20 cellular contexts compared by ENCODE assay signal in the genomic region with DNA sequence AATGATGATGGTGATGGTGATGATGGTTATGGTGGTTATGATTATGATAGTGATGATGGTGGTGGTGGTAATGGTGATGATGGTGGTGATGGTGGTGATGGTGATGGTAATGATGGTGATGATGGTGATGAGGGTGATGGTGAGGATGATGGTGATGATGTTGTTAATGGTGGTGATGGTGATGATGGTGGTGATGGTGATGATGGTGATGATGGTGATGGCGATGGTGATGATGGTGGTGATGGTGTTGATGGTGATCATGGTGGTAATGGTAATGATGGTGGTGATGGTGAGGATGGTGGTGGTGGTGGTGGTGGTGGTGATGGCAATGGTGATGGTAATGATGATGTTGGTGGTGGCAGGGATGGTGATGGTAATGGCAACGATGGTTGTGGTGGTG.
DNase-seq lines count a peak whose midpoint lies in the region; ATAC-seq, FAIRE-seq and TF ChIP-seq lines count a peak whose summit lies in the region.
"Had no signal": no experiment of that assay in that cellular context is flagged by ENCODE, and none has a peak within 500 bp of the region (broad histone marks: within the 10 kb centered on the region; RNA-seq: fewer than 3 reads in every experiment).

No MANE protein-coding gene starts in this region.

- H4K5ac ChIP-seq in H1 (ENCODE audit: insufficient read length, low read depth, low read length): no peak overlapping the region

- H4K8ac ChIP-seq in H1 (ENCODE audit: extremely low read depth, insufficient read depth, low read length): no peak overlapping the region

- H2BK15ac ChIP-seq in H1 (ENCODE audit: low read length): no peak overlapping the region

- H2BK120ac ChIP-seq in H1 (replicated peaks; ENCODE audit: low read depth, low read length): no peak overlapping the region

- H3K27ac ChIP-seq in HEK293 (ENCODE audit: extremely low read depth, low read depth, low read length) (no peak overlapping the region), H1 (ENCODE audit: low read depth, low read length) (no peak overlapping the region)
- H3K27ac ChIP-seq: BLaER1, C4-2B, GM23248 had no signal

- no peak for TF ChIP-seq POLR2A in H1 (IDR thresholded peaks at IDR 0.05; ENCODE audit: control extremely low read depth in 1 of 2, low read depth in 2 of 2, low read length in 2 of 2)

- H2AFZ ChIP-seq in H1 (ENCODE audit: low read length): no peak overlapping the region
- H2AFZ ChIP-seq: GM23248 had no signal

- no peaks in the 10 kb centered on the region; a peak in 1 of 7 replicates for H3K27me3 ChIP-seq in H1 (replicated peaks in 1 of 4; ENCODE audit: control insufficient read depth in 3 of 4, extremely low read depth in 1 of 4, insufficient read depth in 3 of 4, low read length in 3 of 4)
- H3K27me3 ChIP-seq: BLaER1 had no signal

- no peak for TF ChIP-seq RAD21 in H1 (IDR thresholded peaks at IDR 0.05 in 1 of 2, conservative IDR thresholded peaks at IDR 0.05 in 1 of 2; ENCODE audit: low read depth in 2 of 2, low read length in 2 of 2)

- H3K36me3 ChIP-seq in HEK293 (ENCODE audit: control insufficient read depth in 2 of 2, insufficient read depth in 1 of 2, low read length in 2 of 2): no peaks in the 10 kb centered on the region
- no peaks in the 10 kb centered on the region; a peak in 1 of 8 replicates for H3K36me3 ChIP-seq in H1 (ENCODE audit: control insufficient read depth in 2 of 4, insufficient read depth in 4 of 4, low read length in 3 of 4)
- H3K36me3 ChIP-seq: BLaER1 had no signal

- H2BK12ac ChIP-seq in H1 (ENCODE audit: low read depth, low read length): peak overlapping the region; percentile 71; the same call in 1 of the 2 replicates

- no peak overlapping the region for H3K18ac ChIP-seq in H1 (ENCODE audit: extremely low read depth, low read length)

- ATAC-seq in HG02571 (IDR thresholded peaks at IDR 0.05; ENCODE audit: unreplicated experiment): no peak
- ATAC-seq: CD8-positive, alpha-beta T cell; GM12878; HCT116 had no signal

- no peak overlapping the region for H2BK20ac ChIP-seq in H1 (ENCODE audit: low read length)

- no peaks in the 10 kb centered on the region for H3K9me3 ChIP-seq in HEK293 (ENCODE audit: control insufficient read depth, insufficient read depth, low read depth, low read length)
- H3K9me3 ChIP-seq in H1 (ENCODE audit: insufficient read depth in 2 of 2, low read depth in 1 of 2, low read length in 1 of 2): peaks cover 0 to 3% of the 10 kb centered on the region in 2 experiments; a peak in 1 of 4 replicates
- H3K9me3 ChIP-seq: BLaER1, Caco-2 had no signal

- peaks cover 5 to 16% of the 10 kb centered on the region in 2 experiments for H4K20me1 ChIP-seq in H1 (replicated peaks in 1 of 2; ENCODE audit: control insufficient read depth in 1 of 2, insufficient read depth in 2 of 2, low read length in 2 of 2)

- H3K4me3 ChIP-seq in HEK293 (ENCODE audit: low read depth, low read length) (no peak overlapping the region), H1 (ENCODE audit: extremely low read depth in 1 of 4, insufficient read depth in 2 of 4, low read depth in 3 of 4, low read length in 4 of 4) (no peak overlapping the region)
- H3K4me3 ChIP-seq: BLaER1, GM12878, GM23248 had no signal

- H3K79me1 ChIP-seq in H1 (ENCODE audit: low read depth, low read length): peaks cover 5% of the 10 kb centered on the region; the same call in 1 of the 2 replicates

- H3K4me1 ChIP-seq in HEK293 (ENCODE audit: control insufficient read depth, insufficient read depth, low read length) (no peaks in the 10 kb centered on the region), H1 (replicated peaks in 1 of 4; ENCODE audit: control insufficient read depth in 3 of 4, insufficient read depth in 4 of 4, low read length in 3 of 4) (peaks cover 0 to 3% (median 0%) of the 10 kb centered on the region in 4 experiments; a peak in 3 of 7 replicates)
- H3K4me1 ChIP-seq: Caco-2 had no signal

- peaks cover 0 to 11% of the 10 kb centered on the region in 2 experiments; a peak in 2 of 4 replicates for H3K79me2 ChIP-seq in H1 (ENCODE audit: control insufficient read depth in 1 of 2, insufficient read depth in 2 of 2, low read length in 2 of 2)

- TF ChIP-seq CTCF in HEK293 (tag by site-specific recombination; IDR thresholded peaks at IDR 0.05) (no peak), H1 (IDR thresholded peaks at IDR 0.05; ENCODE audit: control extremely low read depth in 1 of 3, insufficient read depth in 1 of 3, low read depth in 1 of 3, low read length in 3 of 3) (no peak)

- FAIRE-seq in HTR-8/SVneo (lab: Jason Lieb, UNC) (peak; percentile 97), H1 (lab: Jason Lieb, UNC) (no peak), urothelium cell line (lab: Jason Lieb, UNC) (peak; percentile 100)
- FAIRE-seq: A204.1, G401.6, GM12878, GM19239 had no signal

- no peak overlapping the region for H3K14ac ChIP-seq in H1 (ENCODE audit: insufficient read length)

- POLR2A ChIA-PET in HEK293 (lab: Yijun Ruan, JAX): no interaction called here
- POLR2A ChIA-PET in H1 (lab: Charles Lee; ENCODE audit: partially characterized antibody): no interaction called here

- 85% methylated on average over 2 of the region's 2 CpGs; no CpG with 5 or more reads in 1 of the 2 experiments for WGBS in H1 (ENCODE audit: extremely low coverage in 1 of 2, insufficient coverage in 1 of 2, insufficient read length in 1 of 2, insufficient replicate concordance in 2 of 2, low coverage in 1 of 2, low lambda C conversion rate in 2 of 2, missing lambda C conversion rate in 1 of 2), 2 experiments

- H3K23ac ChIP-seq in H1 (ENCODE audit: insufficient read length): no peak overlapping the region

- no peak overlapping the region for H3K4ac ChIP-seq in H1 (replicated peaks; ENCODE audit: insufficient read length, low read depth, low read length)

- H3K23me2 ChIP-seq in H1 (ENCODE audit: low read depth, low read length): peaks cover 7% of the 10 kb centered on the region

- peak overlapping the region; percentile 96 for H3K56ac ChIP-seq in H1 (replicated peaks; ENCODE audit: insufficient read length, low read depth, low read length)

- no peak overlapping the region for H2AK5ac ChIP-seq in H1 (ENCODE audit: low read depth, low read length)

- H3K9ac ChIP-seq in H1 (replicated peaks in 1 of 4; ENCODE audit: extremely low read depth in 1 of 4, low read depth in 3 of 4, low read length in 3 of 4): no peak overlapping the region; a peak in 1 of 7 replicates
- H3K9ac ChIP-seq: BLaER1, GM23248 had no signal

- no peak overlapping the region for H2BK5ac ChIP-seq in H1 (ENCODE audit: low read depth, low read length)

- H4K91ac ChIP-seq in H1 (replicated peaks; ENCODE audit: insufficient read length, low read length): no peak overlapping the region

- TF ChIP-seq EP300 in H1 (IDR thresholded peaks at IDR 0.05; ENCODE audit: borderline replicate concordance in 1 of 2, low read depth in 2 of 2, low read length in 2 of 2): no peak

- CTCF ChIA-PET in HEK293 (lab: Yijun Ruan, JAX) (no interaction called here), H1 (lab: Charles Lee; ENCODE audit: partially characterized antibody) (no interaction called here)

- no peak for DNase-seq in HTR-8/SVneo (ENCODE audit: insufficient read length, low spot score)
- no peak for DNase-seq in H1 (ENCODE audit: low read depth in 1 of 2, low spot score in 2 of 2)
- DNase-seq in urothelium cell line (ENCODE audit: low spot score): no peak
- no peak for DNase-seq in NCI-H2029 treated with DMSO at 0.1 percent for 48 hours (lab: John Stamatoyannopoulos, UW)
- DNase-seq: Caco-2; CD4-positive, CD25-positive, alpha-beta regulatory T cell; CD8-positive, alpha-beta T cell; DND-41; GM23248; H9; HFFc6 had no signal

- H3K4me2 ChIP-seq in H1 (ENCODE audit: insufficient read depth in 1 of 2, low read depth in 2 of 2, low read length in 2 of 2): no peak overlapping the region
- H3K4me2 ChIP-seq: BLaER1 had no signal

TF ChIP-seq in HEK293, 187 proteins besides CTCF, POLR2A, EP300 and RAD21:
- TF ChIP-seq ZNF513 (tag by site-specific recombination; IDR thresholded peaks at IDR 0.05): peak; percentile 88
- TF ChIP-seq ZNF311 (tag by site-specific recombination; IDR thresholded peaks at IDR 0.05; ENCODE audit: borderline replicate concordance): 0 out of 2 replicates have a peak, but pooled peaks have one; percentile 71
- no peak for TF ChIP-seq ZSCAN23 (tag by site-specific recombination; IDR thresholded peaks at IDR 0.05)

TF ChIP-seq in H1, 55 proteins besides CTCF, POLR2A, EP300 and RAD21:
- TF ChIP-seq GTF2F1 (IDR thresholded peaks at IDR 0.05; ENCODE audit: borderline replicate concordance, low read depth, low read length) (no peak), JUND (IDR thresholded peaks at IDR 0.05; ENCODE audit: low read length) (no peak), TAF1 (IDR thresholded peaks at IDR 0.05; ENCODE audit: low read depth, low read length) (no peak), SP2 (IDR thresholded peaks at IDR 0.05; ENCODE audit: low read length) (no peak), CEBPB (IDR thresholded peaks at IDR 0.05; ENCODE audit: low read depth, low read length) (no peak), BRCA1 (IDR thresholded peaks at IDR 0.05; ENCODE audit: low read depth, low read length) (no peak), POU5F1 (IDR thresholded peaks at IDR 0.05; ENCODE audit: low read depth, low read length) (no peak)
- TF ChIP-seq, protein P1, sequence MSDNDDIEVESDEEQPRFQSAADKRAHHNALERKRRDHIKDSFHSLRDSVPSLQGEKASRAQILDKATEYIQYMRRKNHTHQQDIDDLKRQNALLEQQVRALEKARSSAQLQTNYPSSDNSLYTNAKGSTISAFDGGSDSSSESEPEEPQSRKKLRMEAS (IDR thresholded peaks at IDR 0.05): no peak
TF ChIP-seq in H1: peak in this region for 0.
